1 cellular context compared by ENCODE assay signal in genomic region chr13:30346159-30346788, GRCh38.
TF ChIP-seq lines count a peak whose summit lies in the region.

No MANE protein-coding gene starts in this region.

TF ChIP-seq in HepG2, 621 proteins besides CTCF, POLR2A, EP300 and RAD21 (continued from another document):
- TF ChIP-seq ZBTB8A (CRISPR knock-in tag; IDR thresholded peaks at IDR 0.05; ENCODE audit: borderline replicate concordance, low read depth) (no peak), ZNF275 (CRISPR knock-in tag; IDR thresholded peaks at IDR 0.05; ENCODE audit: borderline replicate concordance) (no peak), ZNF225 (CRISPR knock-in tag; IDR thresholded peaks at IDR 0.05) (no peak), TOPORS (CRISPR knock-in tag; IDR thresholded peaks at IDR 0.05) (no peak), ZNF75D (CRISPR knock-in tag; IDR thresholded peaks at IDR 0.05; ENCODE audit: borderline replicate concordance) (no peak)
